Comparison of ENCODE assay signal across 23 cellular contexts in genomic region chr4:118716304-118716703, GRCh38.
"Had no signal": no experiment of that assay in that cellular context is flagged by ENCODE, and none has a peak within 500 bp of the region (broad histone marks: within the 10 kb centered on the region; RNA-seq: fewer than 3 reads in every experiment).

No MANE protein-coding gene starts in this region.

- H3K4me3 Mint-ChIP-seq: activated naive CD8-positive, alpha-beta T cell treated with anti-CD3 and anti-CD28 coated beads, Interleukin-2, amount 50 U/mL, for 24 hours; dendritic cell treated with granulocyte-macrophage colony-stimulating factor and Interleukin-4, amounts not matched to agents 40 ng/mL and 50 ng/mL, for 4 days; effector memory CD8-positive, alpha-beta T cell; neural crest cell had no signal

- ATAC-seq: activated CD4-positive, CD25-positive, alpha-beta regulatory T cell treated with anti-CD3 and anti-CD28 coated beads, Interleukin-2, amount 50 U/mL, for 24 hours; activated naive CD8-positive, alpha-beta T cell treated with anti-CD3 and anti-CD28 coated beads, Interleukin-2, amount 50 U/mL, for 24 hours; effector memory CD8-positive, alpha-beta T cell; left cardiac atrium; lower lobe of right lung; upper lobe of right lung had no signal

- H3K9me3 Mint-ChIP-seq: activated naive CD8-positive, alpha-beta T cell treated with anti-CD3 and anti-CD28 coated beads, Interleukin-2, amount 50 U/mL, for 24 hours; dendritic cell treated with granulocyte-macrophage colony-stimulating factor and Interleukin-4, amounts not matched to agents 40 ng/mL and 50 ng/mL, for 4 days; effector memory CD8-positive, alpha-beta T cell; neural crest cell had no signal

- H3K4me3 ChIP-seq: ascending aorta, breast epithelium, lower lobe of right lung, ovary, stomach, testis, upper lobe of right lung had no signal

- H3K27me3 Mint-ChIP-seq: activated naive CD8-positive, alpha-beta T cell treated with anti-CD3 and anti-CD28 coated beads, Interleukin-2, amount 50 U/mL, for 24 hours; dendritic cell treated with granulocyte-macrophage colony-stimulating factor and Interleukin-4, amounts not matched to agents 40 ng/mL and 50 ng/mL, for 4 days; effector memory CD8-positive, alpha-beta T cell had no signal

- DNase-seq: activated CD4-positive, alpha-beta T cell treated with anti-CD3 and anti-CD28 coated beads, Interleukin-2, amount 50 U/mL, for 1 hour; activated CD8-positive, alpha-beta memory T cell treated with anti-CD3 and anti-CD28 coated beads for 24 hours; activated naive CD4-positive, alpha-beta T cell; activated naive CD8-positive, alpha-beta T cell treated with anti-CD3 and anti-CD28 coated beads, Interleukin-2, amount 50 U/mL, for 24 hours; cerebellar nuclear complex; effector memory CD8-positive, alpha-beta T cell; foreskin melanocyte; head of caudate nucleus; left cardiac atrium; lower lobe of right lung; midbrain; ovary; stimulated activated CD4-positive, alpha-beta T cell treated with anti-CD3 and anti-CD28 coated beads, Interleukin-12 subunit alpha, Interleukin-12 subunit beta, amount 100 ng/mL, for 4 hours; stimulated activated CD4-positive, alpha-beta T cell treated with anti-CD3 and anti-CD28 coated beads, Interleukin-2, amount 100 ng/mL, for 24 hours; stomach; T-helper 9 cell; testis; upper lobe of right lung had no signal

- H3K27ac Mint-ChIP-seq: activated naive CD8-positive, alpha-beta T cell treated with anti-CD3 and anti-CD28 coated beads, Interleukin-2, amount 50 U/mL, for 24 hours; dendritic cell treated with granulocyte-macrophage colony-stimulating factor and Interleukin-4, amounts not matched to agents 40 ng/mL and 50 ng/mL, for 4 days had no signal
